In the genomic region with DNA sequence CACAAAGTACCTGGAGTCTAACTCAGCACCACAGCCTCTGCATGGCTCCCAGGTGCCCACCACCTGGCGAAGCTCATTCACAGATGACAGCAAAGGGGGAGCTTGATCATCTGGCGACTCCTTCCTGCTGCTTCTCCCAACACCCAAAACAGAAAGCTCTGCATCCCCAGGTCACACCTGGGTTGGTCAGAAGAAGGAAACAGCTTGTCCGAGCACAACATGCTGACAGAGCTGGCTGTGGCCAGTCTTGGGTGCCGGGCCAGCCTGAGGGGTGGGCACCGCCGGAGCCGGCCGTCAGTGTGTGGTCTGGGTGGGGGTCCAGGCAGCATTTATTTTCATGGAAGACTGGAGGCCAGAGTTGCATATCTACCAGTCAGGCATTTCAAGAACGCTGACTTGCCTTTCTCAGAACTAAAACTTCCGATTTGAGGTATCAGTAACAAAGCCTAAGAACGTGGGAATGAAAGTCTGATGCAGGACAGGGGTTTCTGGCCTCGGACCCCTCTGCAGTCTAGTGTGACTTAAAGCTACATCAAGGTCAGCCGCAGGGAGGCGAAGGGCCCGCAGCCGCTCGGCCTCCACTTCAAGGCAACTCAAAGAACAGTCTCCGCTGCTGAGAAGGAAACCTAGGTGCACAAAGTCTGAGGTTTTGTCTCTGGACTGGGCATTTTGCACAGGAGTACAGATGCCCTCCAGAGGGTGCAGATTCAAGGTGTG, we compare ENCODE assay signal across 12 cellular contexts. TPM values are rescaled to one million over a fixed set of nuclear protein-coding genes. Genes with fewer than 3 reads are reported as not detected.
DNase-seq lines count a peak whose midpoint lies in the region; ATAC-seq, FAIRE-seq and TF ChIP-seq lines count a peak whose summit lies in the region.
"Had no signal": no experiment of that assay in that cellular context is flagged by ENCODE, and none has a peak within 500 bp of the region (broad histone marks: within the 10 kb centered on the region; RNA-seq: fewer than 3 reads in every experiment).

No MANE protein-coding gene starts in this region.

- in situ Hi-C loops in HepG2 (cut with HindIII; ENCODE audit: extremely low pct_ligation_motif_present, low pct_unique_long_range_greater_than_20kb): loop anchor here (5.0 to 10.0 kb wide), 2 partner anchors 159 to 272 kb away; no protein-coding TSS in a partner anchor

- H3K9me3 ChIP-seq in HepG2 (ENCODE audit: low read length) (no peaks in the 10 kb centered on the region), right lobe of liver (no peaks in the 10 kb centered on the region), endodermal cell (ENCODE audit: control insufficient read depth, low read length) (no peaks in the 10 kb centered on the region), psoas muscle (no peaks in the 10 kb centered on the region), prostate gland (no peaks in the 10 kb centered on the region)

- no TSS peak for BruUV-seq in HepG2 (replicated peaks; lab: Mats Ljungman, UMichigan)

- DNase-seq in HepG2 (ENCODE audit: low spot score): no peak
- no peak for DNase-seq in right lobe of liver
- DNase-seq in endodermal cell: no peak
- no peak for DNase-seq in psoas muscle
- no peak for DNase-seq in retina
- DNase-seq in prostate gland (ENCODE audit: low spot score): no peak
- no peak for DNase-seq in GM12892 (ENCODE audit: insufficient read length)
- no peak for DNase-seq in effector CD4-positive, alpha-beta T cell
- DNase-seq: NCI-H1092, NCI-H2081 treated with DMSO at 0.1 percent for 48 hours, NCI-H526 had no signal

- no peak overlapping the region for H3K9ac ChIP-seq in HepG2 (ENCODE audit: insufficient read depth, low read depth, low read length)
- H3K9ac ChIP-seq in endodermal cell (ENCODE audit: extremely low read depth, low read length, poor library complexity, severe bottlenecking): no peak overlapping the region

- no peak overlapping the region for H3K4me3 Mint-ChIP-seq in endodermal cell

- H3K27me3 Mint-ChIP-seq in endodermal cell (ENCODE audit: insufficient read depth): no peaks in the 10 kb centered on the region

- no peak for ATAC-seq in HepG2
- ATAC-seq in right lobe of liver: no peak
- ATAC-seq in psoas muscle: no peak

- CTCF ChIA-PET in HepG2 (lab: Yijun Ruan, JAX; ENCODE audit: low intra/inter-chr PET ratio, low total read pairs): no interaction called here

- no peak for TF ChIP-seq POLR2A in HepG2 (IDR thresholded peaks at IDR 0.05; ENCODE audit: insufficient read depth in 1 of 2, low read depth in 2 of 2, low read length in 2 of 2)
- no peak for TF ChIP-seq POLR2A in right lobe of liver (IDR thresholded peaks at IDR 0.05)
- TF ChIP-seq POLR2A in prostate gland (IDR thresholded peaks at IDR 0.05): no peak
- TF ChIP-seq POLR2A in GM12892 (IDR thresholded peaks at IDR 0.05; ENCODE audit: low read depth, low read length): no peak

- no peaks in the 10 kb centered on the region for H3K79me2 ChIP-seq in HepG2 (ENCODE audit: insufficient read depth, low read length)

- no peak overlapping the region for H2AFZ ChIP-seq in HepG2 (ENCODE audit: low read length)

- H3K27ac ChIP-seq in HepG2 (ENCODE audit: extremely low read length, insufficient read depth, low read length) (no peak overlapping the region), right lobe of liver (no peak overlapping the region), endodermal cell (ENCODE audit: low read depth, low read length) (no peak overlapping the region), psoas muscle (peak overlapping the region; percentile 13), prostate gland (no peak overlapping the region)
- H3K27ac ChIP-seq: VCaP had no signal

- H4K20me1 ChIP-seq in HepG2 (ENCODE audit: insufficient read depth, low read length): no peaks in the 10 kb centered on the region

- H3K4me3 ChIP-seq in HepG2 (replicated peaks in 1 of 3; ENCODE audit: insufficient read depth in 1 of 3, low read depth in 2 of 3, low read length in 3 of 3) (no peak overlapping the region), right lobe of liver (no peak overlapping the region), endodermal cell (ENCODE audit: low read length) (no peak overlapping the region), psoas muscle (no peak overlapping the region), prostate gland (no peak overlapping the region)

- TF ChIP-seq RAD21 in HepG2 (CRISPR knock-in tag; IDR thresholded peaks at IDR 0.05): no peak

- TF ChIP-seq CTCF in HepG2 (CRISPR knock-in tag; IDR thresholded peaks at IDR 0.05) (no peak), right lobe of liver (IDR thresholded peaks at IDR 0.05) (no peak), endodermal cell (conservative IDR thresholded peaks at IDR 0.05) (no peak), psoas muscle (IDR thresholded peaks at IDR 0.05) (no peak), prostate gland (IDR thresholded peaks at IDR 0.05) (no peak)

- H3K27me3 ChIP-seq in HepG2 (ENCODE audit: control insufficient read depth in 1 of 2, insufficient read depth in 2 of 2, low read length in 2 of 2) (no peaks in the 10 kb centered on the region), right lobe of liver (no peaks in the 10 kb centered on the region), endodermal cell (ENCODE audit: control insufficient read depth, insufficient read depth, low read length, poor library complexity, severe bottlenecking) (no peaks in the 10 kb centered on the region), psoas muscle (ENCODE audit: insufficient read depth in 3 of 3, low read length in 2 of 3) (no peaks in the 10 kb centered on the region), prostate gland (replicated peaks; ENCODE audit: insufficient read depth) (no peaks in the 10 kb centered on the region)

- no peaks in the 10 kb centered on the region for H3K9me3 Mint-ChIP-seq in endodermal cell

- H3K36me3 Mint-ChIP-seq in endodermal cell (ENCODE audit: low read depth): peaks cover 23% of the 10 kb centered on the region

- WGBS in HepG2 (ENCODE audit: low lambda C conversion rate): 91% methylated on average over 13 of the region's 18 CpGs
- WGBS in right lobe of liver (ENCODE audit: insufficient coverage, low coverage, low lambda C conversion rate, missing lambda C conversion rate): 97% methylated on average over 4 of the region's 18 CpGs
- 94 to 98% methylated on average over 12 to 18 of the region's 18 CpGs for WGBS in endodermal cell (ENCODE audit: insufficient coverage in 1 of 2, insufficient read length in 1 of 2), 2 experiments
- 86 to 88% (median 86%) methylated on average over 18 of the region's 18 CpGs for WGBS in psoas muscle, 3 donors
- WGBS in prostate gland: 92% methylated on average over 18 of the region's 18 CpGs

- peaks cover 4 to 16% of the 10 kb centered on the region in 2 experiments; a peak in 2 of 5 replicates for H3K36me3 ChIP-seq in HepG2 (replicated peaks in 1 of 2; ENCODE audit: control insufficient read depth in 1 of 2, insufficient read depth in 2 of 2, low read length in 2 of 2)
- peaks cover 0 to 13% (median 3%) of the 10 kb centered on the region in 4 donors for H3K36me3 ChIP-seq in right lobe of liver
- H3K36me3 ChIP-seq in endodermal cell (ENCODE audit: control insufficient read depth, insufficient read depth, low read length): peaks cover 23% of the 10 kb centered on the region
- H3K36me3 ChIP-seq in psoas muscle (ENCODE audit: insufficient read depth in 1 of 2, low read depth in 1 of 2): peaks cover 0 to 66% of the 10 kb centered on the region in 2 donors
- no peaks in the 10 kb centered on the region for H3K36me3 ChIP-seq in prostate gland

- intact Hi-C loops in HepG2 (cut with micrococcal nuclease; ENCODE audit: unreplicated experiment): no loop called here
- intact Hi-C loops in right lobe of liver (cut with DNase I): loop anchor here (10.0 kb wide), 1 partner anchor 162 kb away; no protein-coding TSS in a partner anchor
- intact Hi-C loops in psoas muscle (cut with DNase I): loop anchor here in 1 of 2 donors (5.0 kb wide), 1 partner anchor 109 kb away; a partner anchor contains a TSS
- intact Hi-C loops in prostate gland (cut with DNase I): no loop called here

- H3K4me2 ChIP-seq in HepG2 (ENCODE audit: low read depth, low read length): no peak overlapping the region

- POLR2A ChIA-PET in HepG2 (lab: Yijun Ruan, JAX): no interaction called here

- H3K4me1 ChIP-seq in HepG2 (ENCODE audit: insufficient read depth, low read length) (peaks cover 14% of the 10 kb centered on the region), right lobe of liver (no peaks in the 10 kb centered on the region), endodermal cell (ENCODE audit: control insufficient read depth, insufficient read depth, low read length) (no peaks in the 10 kb centered on the region), psoas muscle (peaks cover 12% of the 10 kb centered on the region), prostate gland (replicated peaks) (no peaks in the 10 kb centered on the region)

- TF ChIP-seq EP300 in HepG2 (IDR thresholded peaks at IDR 0.05; ENCODE audit: low read depth in 2 of 2, low read length in 2 of 2) (no peak), HepG2 (CRISPR knock-in tag; IDR thresholded peaks at IDR 0.05; ENCODE audit: borderline replicate concordance) (no peak)

- peaks cover 4% of the 10 kb centered on the region for H3K4me1 Mint-ChIP-seq in endodermal cell

- no peak for FAIRE-seq in HepG2 (lab: Jason Lieb, UNC)
- FAIRE-seq in GM12892 (lab: Jason Lieb, UNC): no peak

- peak overlapping the region; percentile 33 for H3K27ac Mint-ChIP-seq in endodermal cell

RNA-seq across cellular contexts. Expression of a gene that starts 58.1 kb away (rescaled TPM):
- total RNA-seq in HepG2 (2016; rRNA removed; fragmentation: Illumina TruSeq; extraction: Trizol) (2.7 and 3.2 TPM in 2 replicates), right lobe of liver (1 to 10 TPM; 3.1 to 4.5 (median 4.2) TPM), endodermal cell (10 to 100 TPM; 17.8 to 23.2 TPM), psoas muscle (1 to 10 TPM; 5.3 to 8.1 (median 5.7) TPM), prostate gland (10 to 100 TPM in 1 of 2 donors, 1 to 10 TPM in 1; 9.0 to 18.8 TPM)
- 6.3 and 7.0 TPM in 2 replicates for total RNA-seq in HepG2 (2016; cell fraction: cytosol; rRNA removed; fragmentation: Illumina TruSeq; extraction: Trizol; ENCODE audit: low read depth)
- 2.7 and 3.2 TPM in 2 replicates for total RNA-seq in HepG2 (2016; cell fraction: insoluble cytoplasmic fraction; rRNA removed; fragmentation: Illumina TruSeq; extraction: Trizol)
- 3.6 and 4.2 TPM in 2 replicates for total RNA-seq in HepG2 (2016; cell fraction: membrane; rRNA removed; fragmentation: Illumina TruSeq; extraction: Trizol)
- 3.1 and 3.8 TPM in 2 replicates for total RNA-seq in HepG2 (2016; cell fraction: nucleus; rRNA removed; fragmentation: Illumina TruSeq; extraction: Trizol)
- polyA plus RNA-seq in HepG2 (2011; rRNA removed) (3.3 and 3.4 TPM in 2 replicates), psoas muscle (1 to 10 TPM; 2.4 to 5.9 (median 3.3) TPM)
- 1.8 and 2.1 TPM in 2 replicates for polyA plus RNA-seq in HepG2 (2011; cell fraction: cytosol; rRNA removed)
- 5.7 TPM in 2 replicates for polyA plus RNA-seq in HepG2 (2011; cell fraction: nucleus; rRNA removed)
- 4.3 and 4.9 TPM in 2 replicates for polyA plus RNA-seq in HepG2 (2012)
- polyA plus RNA-seq in HepG2 (2016; cell fraction: cytosol; fragmentation: Illumina TruSeq; extraction: Trizol; ENCODE audit: low read depth): 2.5 and 2.8 TPM in 2 replicates
- 4.0 and 5.0 TPM in 2 replicates for polyA plus RNA-seq in HepG2 (2016; cell fraction: insoluble cytoplasmic fraction; fragmentation: Illumina TruSeq; extraction: Trizol; ENCODE audit: low read depth)
- 2.8 and 3.1 TPM in 2 replicates for polyA plus RNA-seq in HepG2 (2016; cell fraction: membrane; fragmentation: Illumina TruSeq; extraction: Trizol; ENCODE audit: low read depth)
- 7.6 and 7.9 TPM in 2 replicates for polyA plus RNA-seq in HepG2 (2016; cell fraction: nucleus; fragmentation: Illumina TruSeq; extraction: Trizol; ENCODE audit: insufficient read depth, low read depth)
- 7.2 and 11.6 TPM in 2 replicates for polyA minus RNA-seq in HepG2 (2011; rRNA and poly(A)+ RNA removed; ENCODE audit: low replicate concordance)
- 3.3 and 3.6 TPM in 2 replicates for polyA minus RNA-seq in HepG2 (2011; cell fraction: cytosol; rRNA and poly(A)+ RNA removed)
- 6.6 and 9.8 TPM in 2 replicates for polyA minus RNA-seq in HepG2 (2011; cell fraction: nucleus; rRNA and poly(A)+ RNA removed)
- polyA plus RNA-seq in endodermal cell (2013, experiment 1 of 2): 20.4 TPM
- polyA plus RNA-seq in endodermal cell (2013, experiment 2 of 2): 19.5 TPM
- polyA plus RNA-seq in GM12892 (2012; ENCODE audit: missing spikeins): 4.5 TPM

Comparison
In these comparisons a context has a peak if more than half of its experiments do, and no peak if none do; other contexts are left out.
1. intact Hi-C loops: an anchor here in right lobe of liver (10.0 kb wide); none called in HepG2 and prostate gland.